In the genomic region with DNA sequence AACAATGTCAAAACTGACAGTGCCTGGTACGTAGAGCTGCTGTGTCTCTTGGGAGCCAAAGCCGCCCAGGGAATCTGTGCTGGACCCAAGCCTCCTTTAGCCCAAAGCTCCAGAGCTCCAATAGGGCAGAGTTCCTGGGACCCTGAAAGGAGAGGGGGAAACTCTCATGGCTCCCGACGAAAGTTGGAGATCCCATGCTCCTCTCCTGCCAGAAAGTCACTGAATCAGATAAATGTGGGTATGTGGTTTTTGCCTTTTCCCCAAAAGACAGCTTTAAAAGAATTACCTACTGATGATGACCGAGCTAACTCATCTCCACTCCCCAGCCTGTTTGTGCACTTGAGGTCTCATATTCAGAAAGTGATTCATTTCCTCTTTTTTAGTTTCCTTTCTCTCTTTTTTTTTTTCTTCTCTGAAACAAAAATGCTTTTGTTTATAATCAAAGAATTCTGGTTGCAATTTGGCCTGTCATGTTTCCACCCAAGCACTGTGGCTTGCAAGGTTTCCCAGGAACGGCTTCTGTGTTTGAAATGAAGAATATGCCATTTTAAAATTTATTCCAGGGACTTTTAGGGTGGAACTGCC, we compare ENCODE assay signal across 8 cellular contexts. TPM values are rescaled to one million over a fixed set of nuclear protein-coding genes. Genes with fewer than 3 reads are reported as not detected.
DNase-seq lines count a peak whose midpoint lies in the region; ATAC-seq, FAIRE-seq and TF ChIP-seq lines count a peak whose summit lies in the region.

No MANE protein-coding gene starts in this region.

- no peak overlapping the region for H3K9ac ChIP-seq in fibroblast of lung (ENCODE audit: insufficient read depth, low read length)
- no peak overlapping the region for H3K9ac ChIP-seq in kidney (ENCODE audit: low read length in 2 of 2)

- POLR2A ChIA-PET in AG04450 (lab: Yijun Ruan, JAX), result interaction anchor here (0.6 to 1.7 kb wide), 3 partner anchors 12 to 38 kb away, joined by 5 to 21 read pairs (median 9); a partner anchor contains a TSS

- peak overlapping the region; percentile 11 for H3K4me3 ChIP-seq in AG04450 (ENCODE audit: low read depth, low read length)
- H3K4me3 ChIP-seq in SJSA1, result peak overlapping the region; percentile 11
- H3K4me3 ChIP-seq in fibroblast of lung (replicated peaks in 1 of 4; ENCODE audit: control extremely low read depth in 1 of 4, insufficient read depth in 1 of 4, low read depth in 3 of 4, low read length in 4 of 4), result peak overlapping the region in 2 of 4 experiments; percentile 29 to 34
- H3K4me3 ChIP-seq in kidney (ENCODE audit: low read length in 2 of 2), result no peak overlapping the region

- H3K4me2 ChIP-seq in fibroblast of lung (ENCODE audit: extremely low read depth, insufficient read depth, low read length), result peak overlapping the region; percentile 36

- CTCF ChIA-PET in AG04450 (lab: Charles Lee), result interaction anchor here (0.6 to 0.8 kb wide), 3 partner anchors 13 to 1617 kb away, joined by 3 read pairs; a partner anchor contains a TSS

- H2AFZ ChIP-seq in fibroblast of lung (ENCODE audit: low read length), result peak overlapping the region; percentile 4

- no peak for TF ChIP-seq CTCF in AG04450 (IDR thresholded peaks at IDR 0.05; ENCODE audit: low read depth, low read length)
- no peak for TF ChIP-seq CTCF in fibroblast of lung (conservative IDR thresholded peaks at IDR 0.05 in 1 of 2, IDR thresholded peaks at IDR 0.05 in 1 of 2; ENCODE audit: low read depth in 1 of 2, low read length in 2 of 2)
- no peak for TF ChIP-seq CTCF in kidney (IDR thresholded peaks at IDR 0.05; ENCODE audit: borderline replicate concordance, extremely low read depth, insufficient read depth)

- no peaks in the 10 kb centered on the region for H3K9me3 ChIP-seq in AG04450 (ENCODE audit: control insufficient read depth, insufficient read depth, low read length)
- H3K9me3 ChIP-seq in SJSA1 (replicated peaks), result no peaks in the 10 kb centered on the region
- no peaks in the 10 kb centered on the region for H3K9me3 ChIP-seq in fibroblast of lung (ENCODE audit: control insufficient read depth, insufficient read depth, low read depth, low read length)
- H3K9me3 ChIP-seq in kidney (ENCODE audit: control insufficient read depth in 1 of 2, low read length in 2 of 2), result no peaks in the 10 kb centered on the region

- H3K79me2 ChIP-seq in fibroblast of lung (ENCODE audit: control insufficient read depth, insufficient read depth, low read length), result no peaks in the 10 kb centered on the region

- no peak for FAIRE-seq in kidney (lab: Jason Lieb, UNC)

- H3K36me3 ChIP-seq in SJSA1, result no peaks in the 10 kb centered on the region
- no peaks in the 10 kb centered on the region for H3K36me3 ChIP-seq in fibroblast of lung (ENCODE audit: control insufficient read depth, insufficient read depth, low read length)
- no peaks in the 10 kb centered on the region for H3K36me3 ChIP-seq in kidney (ENCODE audit: control insufficient read depth in 1 of 2, insufficient read depth in 2 of 2, low read length in 2 of 2)

- H3K27ac ChIP-seq in AG04450 (ENCODE audit: low read depth, low read length) (peak overlapping the region; percentile 93), SJSA1 (peak overlapping the region; percentile 95), fibroblast of lung (ENCODE audit: insufficient read depth, low read length) (peak overlapping the region; percentile 66), kidney (ENCODE audit: low read depth in 2 of 2, low read length in 2 of 2) (no peak overlapping the region)

- H3K4me1 ChIP-seq in SJSA1 (replicated peaks), result peaks cover 61% of the 10 kb centered on the region
- H3K4me1 ChIP-seq in fibroblast of lung (ENCODE audit: control insufficient read depth, extremely low read depth, insufficient read depth, low read length), result peaks cover 13% of the 10 kb centered on the region
- H3K4me1 ChIP-seq in kidney (ENCODE audit: control insufficient read depth in 1 of 2, insufficient read depth in 1 of 2, low read depth in 1 of 2, low read length in 2 of 2), result no peaks in the 10 kb centered on the region

- no peaks in the 10 kb centered on the region for H4K20me1 ChIP-seq in fibroblast of lung (ENCODE audit: control insufficient read depth, extremely low read depth, insufficient read depth, low read length)

- DNase-seq in AG04450 (ENCODE audit: low read depth, low spot score), result no peak
- DNase-seq in SJSA1 (ENCODE audit: low read depth in 1 of 2, low spot score in 2 of 2), result peak; percentile 69 to 92
- peak; percentile 79 to 94 for DNase-seq in fibroblast of lung (ENCODE audit: low read depth in 2 of 2)
- no peak for DNase-seq in kidney
- no peak for DNase-seq in OCI-M2 (lab: John Stamatoyannopoulos, UW; ENCODE audit: unreplicated experiment)
- DNase-seq in SK-N-DZ (ENCODE audit: low spot score), result no peak

- ATAC-seq in GM18873 (IDR thresholded peaks at IDR 0.05; ENCODE audit: low FRiP score, unreplicated experiment) (peak; percentile 83), HG03064 (IDR thresholded peaks at IDR 0.05; ENCODE audit: low read depth, unreplicated experiment) (peak; percentile 79)

- H3K27me3 ChIP-seq in AG04450 (ENCODE audit: control insufficient read depth, insufficient read depth, low read length) (no peaks in the 10 kb centered on the region), SJSA1 (replicated peaks) (no peaks in the 10 kb centered on the region), fibroblast of lung (ENCODE audit: control insufficient read depth, insufficient read depth, low read length) (no peaks in the 10 kb centered on the region)

- intact Hi-C loops in kidney (cut with DNase I), result no loop called here

RNA-seq across cellular contexts. Expression of a gene that starts 14.1 kb away (rescaled TPM):
- polyA plus RNA-seq in AG04450 (2011; rRNA removed) (38.8 and 57.1 TPM in 2 replicates), fibroblast of lung (8.5 and 15.9 TPM in 2 replicates), kidney (ENCODE audit: insufficient read depth, low read depth, low replicate concordance) (0.71 TPM)
- polyA minus RNA-seq in AG04450 (2011; rRNA and poly(A)+ RNA removed), result 19.0 and 21.3 TPM in 2 replicates
- total RNA-seq in SJSA1 (2014; rRNA removed; shearing (Covaris generic)), result 24.2 and 31.7 TPM in 2 replicates
- total RNA-seq in fibroblast of lung (29.8 and 34.7 TPM in 2 replicates), kidney (2.8 TPM)
- polyA plus RNA-seq in fibroblast of lung (2012), result 6.9 and 14.8 TPM in 2 replicates
- polyA minus RNA-seq in fibroblast of lung (ENCODE audit: low replicate concordance), result 0.16 and 1.5 TPM in 2 replicates
- polyA plus RNA-seq in SK-N-DZ (2014; cell fraction: cytosol; rRNA removed), result 52.4 and 54.7 TPM in 2 replicates
- 19.4 and 33.2 TPM in 2 replicates for polyA plus RNA-seq in SK-N-DZ (2014; cell fraction: nucleus; rRNA removed)

Comparison
In these comparisons a context has a peak if more than half of its experiments do, and no peak if none do; other contexts are left out.
1. DNase-seq: peak in SJSA1 (2 of 2) and fibroblast of lung (2 of 2); none in AG04450 (single experiment), kidney (single experiment), OCI-M2 (single experiment) and SK-N-DZ (single experiment).
2. H3K27ac ChIP-seq: peak in AG04450 (single experiment), SJSA1 (single experiment) and fibroblast of lung (single experiment); none in kidney (0 of 2).
3. H3K4me3 ChIP-seq: peak in AG04450 (single experiment) and SJSA1 (single experiment); none in kidney (0 of 2).